8 cellular contexts compared by ENCODE assay signal in genomic region chr3:13461169-13462124, GRCh38. TPM values are rescaled to one million over a fixed set of nuclear protein-coding genes. Genes with fewer than 3 reads are reported as not detected.
A peak's percentile ranks its signal among the peaks of the same experiment; 100 is the strongest.
DNase-seq lines count a peak whose midpoint lies in the region; ATAC-seq and TF ChIP-seq lines count a peak whose summit lies in the region.

No MANE protein-coding gene starts in this region.

- no peak overlapping the region for H3K9ac ChIP-seq in trophoblast cell (ENCODE audit: low read length)

- H3K4ac ChIP-seq in trophoblast cell (ENCODE audit: low read depth, low read length): no peak overlapping the region

- no peaks in the 10 kb centered on the region for H3K36me3 ChIP-seq in trophoblast cell (ENCODE audit: control insufficient read depth in 1 of 2, insufficient read depth in 2 of 2, low read length in 2 of 2)

- no peak overlapping the region for H2BK120ac ChIP-seq in trophoblast cell (ENCODE audit: insufficient read depth, low read length, poor library complexity)

- H3K9me3 Mint-ChIP-seq in CD14-positive monocyte: peaks cover 0 to 9% (median 0%) of the 10 kb centered on the region in 7 donors

- no peak overlapping the region for H3K14ac ChIP-seq in trophoblast cell (ENCODE audit: low read length)

- H3K27me3 Mint-ChIP-seq in CD14-positive monocyte (ENCODE audit: low read depth in 3 of 3): peaks cover 4 to 13% (median 11%) of the 10 kb centered on the region in 3 donors

- DNase-seq in CD14-positive monocyte (ENCODE audit: low spot score) (peak; percentile 67), NCI-H774 (lab: John Stamatoyannopoulos, UW) (peak; percentile 38), erythroblast (lab: John Stamatoyannopoulos, UW) (peak; percentile 91 to 93), trophoblast cell (peak; percentile 41 to 63)
- peak; percentile 85 for DNase-seq in activated CD8-positive, alpha-beta memory T cell treated with anti-CD3 and anti-CD28 coated beads for 24 hours

- H3K9me3 ChIP-seq in trophoblast cell (ENCODE audit: insufficient read depth, low read depth, low read length): no peaks in the 10 kb centered on the region

- H3K79me2 ChIP-seq in trophoblast cell (ENCODE audit: control insufficient read depth, insufficient read depth, low read length, poor library complexity): no peaks in the 10 kb centered on the region

- no peak overlapping the region for H3K27ac ChIP-seq in trophoblast cell (ENCODE audit: low read depth, low read length)

- no peaks in the 10 kb centered on the region for H3K79me1 ChIP-seq in trophoblast cell (ENCODE audit: low read length)

- TF ChIP-seq POLR2A in erythroblast (IDR thresholded peaks at IDR 0.05; ENCODE audit: low read length): no peak

- no peak overlapping the region for H4K8ac ChIP-seq in trophoblast cell (ENCODE audit: low read depth, low read length)

- no peak overlapping the region for H3K18ac ChIP-seq in trophoblast cell (ENCODE audit: low read length)

- H3K36me3 Mint-ChIP-seq in CD14-positive monocyte: no peaks in the 10 kb centered on the region

- no peak overlapping the region for H3K4me3 ChIP-seq in trophoblast cell (ENCODE audit: low read depth, low read length)

- no peak overlapping the region for H3K23ac ChIP-seq in trophoblast cell (ENCODE audit: low read length)

- H3K4me1 ChIP-seq in trophoblast cell (ENCODE audit: control insufficient read depth in 1 of 2, insufficient read depth in 2 of 2, low read length in 2 of 2): no peaks in the 10 kb centered on the region

- peaks cover 2% of the 10 kb centered on the region for H3K27me3 ChIP-seq in trophoblast cell (ENCODE audit: insufficient read depth, low read length)

- no peak overlapping the region for H3K4me2 ChIP-seq in trophoblast cell (ENCODE audit: low read length)

- intact Hi-C loops in CD14-positive monocyte (cut with micrococcal nuclease): loop anchor here (5.0 to 10.0 kb wide), 2 partner anchors 367 to 369 kb away; no protein-coding TSS in a partner anchor

- H2BK12ac ChIP-seq in trophoblast cell (ENCODE audit: low read length): no peak overlapping the region

- H3K4me1 Mint-ChIP-seq in CD14-positive monocyte: peaks cover 4% of the 10 kb centered on the region

- H2AK5ac ChIP-seq in trophoblast cell (ENCODE audit: low read length): no peak overlapping the region

- TF ChIP-seq CTCF in CD14-positive monocyte (IDR thresholded peaks at IDR 0.05): peak; percentile 93

- H3K4me3 Mint-ChIP-seq in CD14-positive monocyte: no peak overlapping the region

- H2AFZ ChIP-seq in trophoblast cell (ENCODE audit: insufficient read depth, low read length, poor library complexity): no peak overlapping the region

- H2BK5ac ChIP-seq in trophoblast cell (ENCODE audit: low read depth, low read length, poor library complexity): no peak overlapping the region

- no peak overlapping the region for H4K91ac ChIP-seq in trophoblast cell (ENCODE audit: low read depth, low read length)

- ATAC-seq in GM21529 (IDR thresholded peaks at IDR 0.05; ENCODE audit: unreplicated experiment): peak; percentile 78
- no peak for ATAC-seq in GM19467 (IDR thresholded peaks at IDR 0.05; ENCODE audit: unreplicated experiment)
- ATAC-seq in HG03521 (IDR thresholded peaks at IDR 0.05; ENCODE audit: unreplicated experiment): no peak

- H4K12ac ChIP-seq in trophoblast cell (ENCODE audit: low read depth, low read length): no peak overlapping the region

- H3K27ac Mint-ChIP-seq in CD14-positive monocyte: no peak overlapping the region

- no CpG with 5 or more reads among the region's 14 CpGs for WGBS in trophoblast cell (ENCODE audit: extremely low coverage, insufficient coverage, insufficient read length)

RNA-seq across cellular contexts. Expression of gene HDAC11, which starts 18.7 kb away (rescaled TPM):
- 1 to 10 TPM; 2.9 to 3.5 TPM for polyA plus RNA-seq in CD14-positive monocyte
- 3.4 and 3.8 TPM in 2 replicates for polyA plus RNA-seq in trophoblast cell (2013)

RNA-seq across cellular contexts. Expression of gene NUP210, which starts 41.3 kb away (rescaled TPM):
- polyA plus RNA-seq in CD14-positive monocyte: 10 to 100 TPM in 1 of 2 donors, 1 to 10 TPM in 1; 7.9 to 13.0 TPM
- polyA plus RNA-seq in trophoblast cell (2013): 5.4 and 5.8 TPM in 2 replicates

Comparison
In these comparisons a context has a peak if more than half of its experiments do, and no peak if none do; other contexts are left out.
1. DNase-seq: peak in every context shown above with its lines; median percentile 92 in erythroblast; 85 in activated CD8-positive, alpha-beta memory T cell treated with anti-CD3 and anti-CD28 coated beads for 24 hours; 67 in CD14-positive monocyte; 52 in trophoblast cell; 38 in NCI-H774.